In the genomic region with DNA sequence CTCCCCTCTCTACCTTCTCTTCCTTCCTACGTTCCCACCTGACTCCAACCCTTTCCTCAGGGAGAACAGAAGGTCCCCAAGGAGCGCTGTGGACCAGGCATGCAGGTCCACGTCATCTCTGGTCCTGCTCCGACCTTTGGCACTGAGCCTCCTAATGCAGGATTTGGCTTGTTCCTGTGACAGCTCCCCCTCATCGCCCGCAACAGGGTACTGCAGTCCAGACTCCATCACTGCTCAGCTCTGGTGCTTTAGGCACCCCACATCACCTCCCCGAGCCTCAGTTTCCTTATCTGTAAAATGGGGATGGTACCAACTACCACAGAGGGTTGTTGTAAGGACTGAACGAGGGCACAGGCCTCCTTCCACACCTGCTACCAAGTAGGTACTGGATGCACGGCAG, we compare ENCODE assay signal across 20 cellular contexts. TPM values are rescaled to one million over a fixed set of nuclear protein-coding genes. Genes with fewer than 3 reads are reported as not detected.
A peak's percentile ranks its signal among the peaks of the same experiment; 100 is the strongest.
DNase-seq lines count a peak whose midpoint lies in the region; ATAC-seq and TF ChIP-seq lines count a peak whose summit lies in the region.
"Had no signal": no experiment of that assay in that cellular context is flagged by ENCODE, and none has a peak within 500 bp of the region (broad histone marks: within the 10 kb centered on the region; RNA-seq: fewer than 3 reads in every experiment).

No MANE protein-coding gene starts in this region.

- H3K9ac ChIP-seq in H9 (ENCODE audit: extremely low read depth, insufficient read length, low read length): no peak overlapping the region

- H2BK5ac ChIP-seq in H9 (ENCODE audit: insufficient read length, low read length): no peak overlapping the region

- peaks cover 23 to 32% of the 10 kb centered on the region in 2 experiments for H3K4me1 Mint-ChIP-seq in H9
- peaks cover 23% of the 10 kb centered on the region for H3K4me1 Mint-ChIP-seq in glutamatergic neuron (ENCODE audit: low read depth, unreplicated experiment)

- no peaks in the 10 kb centered on the region for H3K9me3 Mint-ChIP-seq in H9
- H3K9me3 Mint-ChIP-seq in glutamatergic neuron (ENCODE audit: unreplicated experiment): peaks cover 8% of the 10 kb centered on the region
- H3K9me3 Mint-ChIP-seq: activated naive CD4-positive, alpha-beta T cell treated with anti-CD3 and anti-CD28 coated beads, Interleukin-2, amount 10 ng/mL, durations not matched to agents 7 days and 5 days; CD8-positive, alpha-beta T cell; natural killer cell; stimulated activated naive B cell treated with anti-CD40 and anti-IgM and Interleukin-4, amounts not matched to agents 10 μg/mL and 1 μg/mL and 100 μg/mL, for 72 hours had no signal

- TF ChIP-seq CTCF in H9 (conservative IDR thresholded peaks at IDR 0.05) (no peak), glutamatergic neuron (IDR thresholded peaks at IDR 0.05; ENCODE audit: partially characterized antibody, unreplicated experiment) (no peak), PC-9 (conservative IDR thresholded peaks at IDR 0.05) (no peak)

- H3K27ac ChIP-seq in ACC112 (ENCODE audit: low read depth, low read length) (peak overlapping the region; percentile 44), H9 (ENCODE audit: insufficient read length, low read depth, low read length) (no peak overlapping the region), PC-9 (no peak overlapping the region), caudate nucleus (ENCODE audit: low read depth, low read length) (no peak overlapping the region)
- H3K27ac ChIP-seq: ascending aorta, thyroid gland had no signal

- no peak overlapping the region for H3K18ac ChIP-seq in H9 (ENCODE audit: insufficient read length, low read depth, low read length)

- H3K36me3 Mint-ChIP-seq in H9 (ENCODE audit: insufficient read depth in 1 of 3, low read depth in 3 of 3): no peaks in the 10 kb centered on the region; a peak in 1 of 7 replicates
- no peaks in the 10 kb centered on the region for H3K36me3 Mint-ChIP-seq in glutamatergic neuron (ENCODE audit: unreplicated experiment)
- H3K36me3 Mint-ChIP-seq: activated naive CD4-positive, alpha-beta T cell treated with anti-CD3 and anti-CD28 coated beads, Interleukin-2, amount 10 ng/mL, durations not matched to agents 7 days and 5 days; CD8-positive, alpha-beta T cell; natural killer cell; stimulated activated naive B cell treated with anti-CD40 and anti-IgM and Interleukin-4, amounts not matched to agents 10 μg/mL and 1 μg/mL and 100 μg/mL, for 72 hours had no signal

- no peak overlapping the region for H2BK12ac ChIP-seq in H9 (ENCODE audit: insufficient read length, low read depth, low read length)

- no peak overlapping the region for H3K4me2 ChIP-seq in H9 (ENCODE audit: insufficient read depth, insufficient read length, low read length)
- H3K4me2 ChIP-seq in PC-9: no peak overlapping the region

- H3K79me2 ChIP-seq in ACC112 (ENCODE audit: control insufficient read depth, insufficient read depth, low read length, unreplicated experiment) (no peaks in the 10 kb centered on the region), H9 (ENCODE audit: insufficient read depth, low read length) (no peaks in the 10 kb centered on the region), PC-9 (ENCODE audit: low read depth) (no peaks in the 10 kb centered on the region)

- H2AFZ ChIP-seq in ACC112 (ENCODE audit: low read length, unreplicated experiment) (no peak overlapping the region), H9 (ENCODE audit: low read length) (no peak overlapping the region), PC-9 (no peak overlapping the region)

- no peaks in the 10 kb centered on the region for H3F3A ChIP-seq in PC-9 (ENCODE audit: insufficient read depth, low read depth)

- H2BK120ac ChIP-seq in H9 (ENCODE audit: low read depth, low read length, poor library complexity, severe bottlenecking): no peak overlapping the region

- DNase-seq in H9: peak; percentile 36
- DNase-seq in RKO (ENCODE audit: low spot score): peak; percentile 42
- no peak for DNase-seq in glutamatergic neuron
- DNase-seq in NCI-H526 treated with DMSO at 0.1 percent for 48 hours (lab: John Stamatoyannopoulos, UW): no peak
- no peak for DNase-seq in PC-9
- DNase-seq in caudate nucleus (lab: John Stamatoyannopoulos, UW): no peak
- DNase-seq: activated naive CD4-positive, alpha-beta T cell treated with anti-CD3 and anti-CD28 coated beads, Interleukin-2, amount 10 ng/mL, durations not matched to agents 7 days and 5 days; activated T-cell treated with anti-CD3 and anti-CD28 coated beads, Interleukin-2, amount 50 U/mL, for 48 hours; CD8-positive, alpha-beta T cell; effector CD4-positive, alpha-beta T cell; HCEC 1CT; natural killer cell; NCI-H1436; NK-92 treated with Interleukin-12 subunit alpha and Interleukin-12 subunit beta, amount 100 ng/mL, for 24 hours; stimulated activated naive B cell treated with anti-CD40 and anti-IgM and Interleukin-4, amounts not matched to agents 10 μg/mL and 1 μg/mL and 100 μg/mL, for 72 hours; SW 1271; thyroid gland had no signal

- H4K8ac ChIP-seq in H9 (replicated peaks; ENCODE audit: insufficient read length, low read depth, low read length): no peak overlapping the region

- H4K5ac ChIP-seq in H9 (ENCODE audit: insufficient read length, low read depth, low read length): no peak overlapping the region

- no peak overlapping the region for H2BK15ac ChIP-seq in H9 (ENCODE audit: low read depth, low read length)

- no TSS peak for BruUV-seq in PC-9 (replicated peaks; lab: Mats Ljungman, UMichigan)

- no peak overlapping the region for H3T11ph ChIP-seq in H9 (ENCODE audit: low read length)

- no peak overlapping the region; a peak in 1 of 7 replicates for H3K27ac Mint-ChIP-seq in H9
- peak overlapping the region; percentile 31 for H3K27ac Mint-ChIP-seq in glutamatergic neuron (ENCODE audit: unreplicated experiment)
- H3K27ac Mint-ChIP-seq: activated naive CD4-positive, alpha-beta T cell treated with anti-CD3 and anti-CD28 coated beads, Interleukin-2, amount 10 ng/mL, durations not matched to agents 7 days and 5 days; CD8-positive, alpha-beta T cell; natural killer cell; stimulated activated naive B cell treated with anti-CD40 and anti-IgM and Interleukin-4, amounts not matched to agents 10 μg/mL and 1 μg/mL and 100 μg/mL, for 72 hours had no signal

- no peaks in the 10 kb centered on the region for H3K79me1 ChIP-seq in H9 (ENCODE audit: insufficient read depth, low read depth, low read length, poor library complexity, severe bottlenecking)

- no peak overlapping the region for H2BK20ac ChIP-seq in H9 (ENCODE audit: low read depth, low read length, poor library complexity, severe bottlenecking)

- no peak overlapping the region for H3K4me3 Mint-ChIP-seq in H9
- no peak overlapping the region for H3K4me3 Mint-ChIP-seq in glutamatergic neuron (ENCODE audit: unreplicated experiment)
- H3K4me3 Mint-ChIP-seq: activated naive CD4-positive, alpha-beta T cell treated with anti-CD3 and anti-CD28 coated beads, Interleukin-2, amount 10 ng/mL, durations not matched to agents 7 days and 5 days; CD8-positive, alpha-beta T cell; natural killer cell; stimulated activated naive B cell treated with anti-CD40 and anti-IgM and Interleukin-4, amounts not matched to agents 10 μg/mL and 1 μg/mL and 100 μg/mL, for 72 hours had no signal

- no peak overlapping the region for H3K4ac ChIP-seq in H9 (ENCODE audit: low read depth, low read length)

- intact Hi-C loops in PC-9 (cut with micrococcal nuclease; ENCODE audit: unreplicated experiment): loop anchor here (5.0 to 10.0 kb wide), 2 partner anchors 324 to 699 kb away; no protein-coding TSS in a partner anchor

- CTCF ChIA-PET in PC-9 (lab: Charles Lee): no interaction called here

- no peak overlapping the region for H4K91ac ChIP-seq in H9 (ENCODE audit: insufficient read length, low read depth, low read length)

- WGBS in H9 (ENCODE audit: extremely low coverage, insufficient read length, low lambda C conversion rate): no CpG with 5 or more reads among the region's 9 CpGs

- no peak for ATAC-seq in GM19035 (IDR thresholded peaks at IDR 0.05; ENCODE audit: unreplicated experiment)
- ATAC-seq: CD8-positive, alpha-beta T cell; natural killer cell; stimulated activated naive B cell treated with anti-CD40 and anti-IgM and Interleukin-4, amounts not matched to agents 10 μg/mL and 1 μg/mL and 100 μg/mL, for 72 hours had no signal

- no peaks in the 10 kb centered on the region for H3K9me2 ChIP-seq in PC-9 (ENCODE audit: insufficient read depth)

- POLR2A ChIA-PET in PC-9 (lab: Charles Lee; ENCODE audit: unreplicated experiment): no interaction called here

- H3K4me3 ChIP-seq in ACC112 (ENCODE audit: low read depth, low read length): no peak overlapping the region
- H3K4me3 ChIP-seq in PC-9: no peak overlapping the region
- H3K4me3 ChIP-seq: ascending aorta, thyroid gland had no signal

- no peak overlapping the region for H3K23ac ChIP-seq in H9 (ENCODE audit: insufficient read length, low read depth, low read length)

- no peaks in the 10 kb centered on the region for H3K23me2 ChIP-seq in H9 (ENCODE audit: insufficient read length, low read depth, low read length, poor library complexity, severe bottlenecking)

- H3K27me3 Mint-ChIP-seq in H9 (ENCODE audit: low read depth) (peaks cover 7% of the 10 kb centered on the region), glutamatergic neuron (ENCODE audit: unreplicated experiment) (peaks cover 5% of the 10 kb centered on the region)

- H3K14ac ChIP-seq in H9 (ENCODE audit: insufficient read depth, low read length): no peak overlapping the region

- no peak overlapping the region for H2AK5ac ChIP-seq in H9 (ENCODE audit: insufficient read length, low read length)

- H3K9me3 ChIP-seq in H9 (ENCODE audit: control insufficient read depth, low read depth, low read length) (no peaks in the 10 kb centered on the region), PC-9 (ENCODE audit: insufficient read depth, low read depth) (no peaks in the 10 kb centered on the region)
- H3K9me3 ChIP-seq: ascending aorta, thyroid gland had no signal

- H3K4me1 ChIP-seq in ACC112 (ENCODE audit: control insufficient read depth, insufficient read depth, low read length, unreplicated experiment): peaks cover 13% of the 10 kb centered on the region
- H3K4me1 ChIP-seq in H9 (ENCODE audit: insufficient read depth, low read length): peaks cover 2% of the 10 kb centered on the region; the same call in 1 of the 2 replicates
- no peaks in the 10 kb centered on the region for H3K4me1 ChIP-seq in PC-9 (replicated peaks; ENCODE audit: insufficient read depth)
- H3K4me1 ChIP-seq: ascending aorta, thyroid gland had no signal

- H3K36me3 ChIP-seq in ACC112 (ENCODE audit: insufficient read depth, low read length): no peaks in the 10 kb centered on the region
- H3K36me3 ChIP-seq in PC-9 (ENCODE audit: low read depth): no peaks in the 10 kb centered on the region
- H3K36me3 ChIP-seq: ascending aorta, thyroid gland had no signal

- no peaks in the 10 kb centered on the region for H4K20me1 ChIP-seq in H9 (ENCODE audit: control insufficient read depth, insufficient read depth, insufficient read length)
- H4K20me1 ChIP-seq in PC-9 (ENCODE audit: insufficient read depth): no peaks in the 10 kb centered on the region

- no peak overlapping the region for H3K56ac ChIP-seq in H9 (ENCODE audit: insufficient read length, low read depth, low read length)

- H3K27me3 ChIP-seq in ACC112 (ENCODE audit: insufficient read depth, low read length): no peaks in the 10 kb centered on the region
- H3K27me3 ChIP-seq in H9 (ENCODE audit: insufficient read depth, low read length): no peaks in the 10 kb centered on the region
- H3K27me3 ChIP-seq in PC-9 (ENCODE audit: insufficient read depth, low read depth): no peaks in the 10 kb centered on the region
- H3K27me3 ChIP-seq: ascending aorta, thyroid gland had no signal

RNA-seq across cellular contexts. Expression of a gene that starts 54.6 kb away (rescaled TPM):
- total RNA-seq in H9 (2021) (12.5 and 14.8 TPM in 2 replicates), glutamatergic neuron (ENCODE audit: unreplicated experiment) (31.7 TPM), PC-9 (2021) (16.0 and 18.3 TPM in 2 replicates)

Comparison
In these comparisons a context has a peak if more than half of its experiments do, and no peak if none do; other contexts are left out.
1. DNase-seq: peak in H9 (single experiment) and RKO (single experiment); none in glutamatergic neuron (single experiment), NCI-H526 treated with DMSO at 0.1 percent for 48 hours (single experiment), PC-9 (0 of 2) and caudate nucleus (0 of 61).